ENCODE assay signal across 10 cellular contexts in genomic region chr2:43001055-43001378, GRCh38.
"Had no signal": no experiment of that assay in that cellular context is flagged by ENCODE, and none has a peak within 500 bp of the region (broad histone marks: within the 10 kb centered on the region; RNA-seq: fewer than 3 reads in every experiment).

No MANE protein-coding gene starts in this region.

- H3K27me3 Mint-ChIP-seq: activated naive CD8-positive, alpha-beta T cell treated with anti-CD3 and anti-CD28 coated beads for 36 hours; memory B cell had no signal

- DNase-seq: activated CD4-positive, alpha-beta T cell treated with anti-CD3 and anti-CD28 coated beads, Interleukin-2, amount 50 U/mL, for 48 hours; activated gamma-delta T cell treated with Interleukin-2 at 50 U/mL for 16 hours; activated naive CD8-positive, alpha-beta T cell treated with anti-CD3 and anti-CD28 coated beads for 36 hours; activated T-cell treated with anti-CD3 and anti-CD28 coated beads, Interleukin-2, amount 50 U/mL, for 72 hours; heart right ventricle; left ventricle myocardium inferior; stimulated activated CD4-positive, alpha-beta T cell treated with anti-CD3 and anti-CD28 coated beads, Interleukin-4, amount 100 ng/mL, for 4 hours; SW 1271 had no signal

- H3K36me3 Mint-ChIP-seq: activated naive CD8-positive, alpha-beta T cell treated with anti-CD3 and anti-CD28 coated beads for 36 hours had no signal

- H3K4me1 Mint-ChIP-seq: activated naive CD8-positive, alpha-beta T cell treated with anti-CD3 and anti-CD28 coated beads for 36 hours had no signal

- ATAC-seq: activated T-cell treated with anti-CD3 and anti-CD28 coated beads, Interleukin-2, amount 50 U/mL, for 72 hours had no signal

- H3K4me3 Mint-ChIP-seq: activated naive CD8-positive, alpha-beta T cell treated with anti-CD3 and anti-CD28 coated beads for 36 hours; activated T-cell treated with anti-CD3 and anti-CD28 coated beads, Interleukin-2, amount 50 U/mL, for 72 hours; memory B cell; T-helper 2 cell treated with Interferon-gamma antibody and Interleukin-4, amounts not matched to agents 5 μg/mL and 100 μg/mL, for 36 hours had no signal

- H3K9me3 Mint-ChIP-seq: activated naive CD8-positive, alpha-beta T cell treated with anti-CD3 and anti-CD28 coated beads for 36 hours; activated T-cell treated with anti-CD3 and anti-CD28 coated beads, Interleukin-2, amount 50 U/mL, for 72 hours; memory B cell had no signal

- H3K27ac Mint-ChIP-seq: activated naive CD8-positive, alpha-beta T cell treated with anti-CD3 and anti-CD28 coated beads for 36 hours; activated T-cell treated with anti-CD3 and anti-CD28 coated beads, Interleukin-2, amount 50 U/mL, for 72 hours; T-helper 2 cell treated with Interferon-gamma antibody and Interleukin-4, amounts not matched to agents 5 μg/mL and 100 μg/mL, for 36 hours had no signal
